Comparison of ENCODE assay signal across 14 cellular contexts in the genomic region with DNA sequence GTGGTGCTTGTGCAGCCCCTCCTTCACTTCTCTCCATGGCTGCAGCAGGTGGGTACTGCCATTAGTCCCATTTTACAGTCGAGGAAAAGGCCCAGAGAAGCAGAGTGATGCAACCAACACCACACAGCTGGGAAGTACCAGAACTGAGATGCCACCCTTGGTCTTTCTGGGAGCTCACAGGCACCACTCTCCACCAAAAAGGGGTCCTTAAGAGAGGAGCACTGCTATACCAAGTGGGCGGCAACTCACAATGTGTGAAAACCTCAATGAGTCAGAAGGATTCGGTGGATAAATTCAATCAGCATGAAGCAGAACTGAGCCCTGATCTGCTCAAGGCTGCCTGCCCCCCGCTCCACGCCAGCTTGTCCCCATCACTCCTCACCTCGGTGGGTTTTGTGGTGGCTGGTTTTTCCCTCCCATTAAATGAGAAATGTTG.
DNase-seq lines count a peak whose midpoint lies in the region; ATAC-seq and TF ChIP-seq lines count a peak whose summit lies in the region.
"Had no signal": no experiment of that assay in that cellular context is flagged by ENCODE, and none has a peak within 500 bp of the region (broad histone marks: within the 10 kb centered on the region; RNA-seq: fewer than 3 reads in every experiment).

No MANE protein-coding gene starts in this region.

- intact Hi-C loops in activated T-helper 1 cell treated with anti-CD3 and anti-CD28 coated beads, Interleukin-12 subunit alpha, Interleukin-12 subunit beta, Interleukin-2, Interleukin-4 antibody, amounts not matched to agents 30 ng/mL and 10 ng/mL and 1 ng/mL, durations not matched to agents 14 hours and 24 hours and 36 hours (cut with micrococcal nuclease), result loop anchor here (5.0 kb wide), 1 partner anchor 76 kb away; no protein-coding TSS in a partner anchor

- peaks cover 2% of the 10 kb centered on the region for H3K27me3 Mint-ChIP-seq in activated T-helper 1 cell treated with anti-CD3 and anti-CD28 coated beads, Interleukin-12 subunit alpha, Interleukin-12 subunit beta, Interleukin-2, Interleukin-4 antibody, amounts not matched to agents 30 ng/mL and 10 ng/mL and 1 ng/mL, durations not matched to agents 14 hours and 24 hours and 36 hours (ENCODE audit: insufficient read depth)
- H3K27me3 Mint-ChIP-seq in progenitor cell of endocrine pancreas, result no peaks in the 10 kb centered on the region
- H3K27me3 Mint-ChIP-seq: central memory CD8-positive, alpha-beta T cell had no signal

- peaks cover 35% of the 10 kb centered on the region for H3K4me1 Mint-ChIP-seq in activated T-helper 1 cell treated with anti-CD3 and anti-CD28 coated beads, Interleukin-12 subunit alpha, Interleukin-12 subunit beta, Interleukin-2, Interleukin-4 antibody, amounts not matched to agents 30 ng/mL and 10 ng/mL and 1 ng/mL, durations not matched to agents 14 hours and 24 hours and 36 hours (ENCODE audit: low read depth)
- H3K4me1 Mint-ChIP-seq in progenitor cell of endocrine pancreas (ENCODE audit: low read depth), result no peaks in the 10 kb centered on the region

- no peaks in the 10 kb centered on the region for H3K36me3 Mint-ChIP-seq in activated T-helper 1 cell treated with anti-CD3 and anti-CD28 coated beads, Interleukin-12 subunit alpha, Interleukin-12 subunit beta, Interleukin-2, Interleukin-4 antibody, amounts not matched to agents 30 ng/mL and 10 ng/mL and 1 ng/mL, durations not matched to agents 14 hours and 24 hours and 36 hours (ENCODE audit: low read depth)
- no peaks in the 10 kb centered on the region for H3K36me3 Mint-ChIP-seq in progenitor cell of endocrine pancreas (ENCODE audit: insufficient read depth)
- H3K36me3 Mint-ChIP-seq: naive thymus-derived CD4-positive, alpha-beta T cell had no signal

- no peak overlapping the region for H3K27ac Mint-ChIP-seq in activated T-helper 1 cell treated with anti-CD3 and anti-CD28 coated beads, Interleukin-12 subunit alpha, Interleukin-12 subunit beta, Interleukin-2, Interleukin-4 antibody, amounts not matched to agents 30 ng/mL and 10 ng/mL and 1 ng/mL, durations not matched to agents 14 hours and 24 hours and 36 hours
- H3K27ac Mint-ChIP-seq in progenitor cell of endocrine pancreas, result no peak overlapping the region

- DNase-seq in activated T-helper 1 cell treated with anti-CD3 and anti-CD28 coated beads, Interleukin-12 subunit alpha, Interleukin-12 subunit beta, Interleukin-2, Interleukin-4 antibody, amounts not matched to agents 30 ng/mL and 10 ng/mL and 1 ng/mL, durations not matched to agents 14 hours and 24 hours and 36 hours (ENCODE audit: low spot score), result no peak
- DNase-seq in stimulated activated CD4-positive, alpha-beta T cell treated with anti-CD3 and anti-CD28 coated beads, Interleukin-4, amount 100 ng/mL, for 4 hours, result peak; percentile 12 to 24
- no peak for DNase-seq in progenitor cell of endocrine pancreas (ENCODE audit: low spot score, unreplicated experiment)
- DNase-seq: Caco-2, esophagus squamous epithelium, NCI-H524 treated with DMSO at 0.1 percent for 48 hours, tibial artery had no signal

- no peaks in the 10 kb centered on the region for H3K9me3 Mint-ChIP-seq in activated T-helper 1 cell treated with anti-CD3 and anti-CD28 coated beads, Interleukin-12 subunit alpha, Interleukin-12 subunit beta, Interleukin-2, Interleukin-4 antibody, amounts not matched to agents 30 ng/mL and 10 ng/mL and 1 ng/mL, durations not matched to agents 14 hours and 24 hours and 36 hours
- H3K9me3 Mint-ChIP-seq in progenitor cell of endocrine pancreas (ENCODE audit: low read depth), result peaks cover 3% of the 10 kb centered on the region
- H3K9me3 Mint-ChIP-seq: central memory CD8-positive, alpha-beta T cell had no signal

- peak overlapping the region; percentile 34 for H3K4me3 Mint-ChIP-seq in activated T-helper 1 cell treated with anti-CD3 and anti-CD28 coated beads, Interleukin-12 subunit alpha, Interleukin-12 subunit beta, Interleukin-2, Interleukin-4 antibody, amounts not matched to agents 30 ng/mL and 10 ng/mL and 1 ng/mL, durations not matched to agents 14 hours and 24 hours and 36 hours
- H3K4me3 Mint-ChIP-seq in progenitor cell of endocrine pancreas (ENCODE audit: low read depth), result no peak overlapping the region
- H3K4me3 Mint-ChIP-seq: central memory CD8-positive, alpha-beta T cell; naive thymus-derived CD4-positive, alpha-beta T cell had no signal

- TF ChIP-seq CTCF in progenitor cell of endocrine pancreas (IDR thresholded peaks at IDR 0.05; ENCODE audit: unreplicated experiment), result no peak

- peak; percentile 80 for ATAC-seq in GM18511 (IDR thresholded peaks at IDR 0.05; ENCODE audit: unreplicated experiment)
- ATAC-seq in GM21717 (IDR thresholded peaks at IDR 0.05; ENCODE audit: unreplicated experiment), result peak; percentile 59
- ATAC-seq in HG02840 (IDR thresholded peaks at IDR 0.05; ENCODE audit: low FRiP score, unreplicated experiment), result no peak
- ATAC-seq in GM18520 (IDR thresholded peaks at IDR 0.05; ENCODE audit: unreplicated experiment), result no peak
- ATAC-seq in GM18909 (IDR thresholded peaks at IDR 0.05; ENCODE audit: poor library complexity, unreplicated experiment), result no peak
- ATAC-seq: naive thymus-derived CD4-positive, alpha-beta T cell had no signal

Comparison
In these comparisons a context has a peak if more than half of its experiments do, and no peak if none do; other contexts are left out.
1. ATAC-seq: peak in GM18511 (single experiment) and GM21717 (single experiment); none in HG02840 (single experiment), GM18520 (single experiment) and GM18909 (single experiment).
2. DNase-seq: peak in stimulated activated CD4-positive, alpha-beta T cell treated with anti-CD3 and anti-CD28 coated beads, Interleukin-4, amount 100 ng/mL, for 4 hours (2 of 2); none in activated T-helper 1 cell treated with anti-CD3 and anti-CD28 coated beads, Interleukin-12 subunit alpha, Interleukin-12 subunit beta, Interleukin-2, Interleukin-4 antibody, amounts not matched to agents 30 ng/mL and 10 ng/mL and 1 ng/mL, durations not matched to agents 14 hours and 24 hours and 36 hours (single experiment) and progenitor cell of endocrine pancreas (single experiment).